9 cellular contexts compared by ENCODE assay signal in the genomic region with DNA sequence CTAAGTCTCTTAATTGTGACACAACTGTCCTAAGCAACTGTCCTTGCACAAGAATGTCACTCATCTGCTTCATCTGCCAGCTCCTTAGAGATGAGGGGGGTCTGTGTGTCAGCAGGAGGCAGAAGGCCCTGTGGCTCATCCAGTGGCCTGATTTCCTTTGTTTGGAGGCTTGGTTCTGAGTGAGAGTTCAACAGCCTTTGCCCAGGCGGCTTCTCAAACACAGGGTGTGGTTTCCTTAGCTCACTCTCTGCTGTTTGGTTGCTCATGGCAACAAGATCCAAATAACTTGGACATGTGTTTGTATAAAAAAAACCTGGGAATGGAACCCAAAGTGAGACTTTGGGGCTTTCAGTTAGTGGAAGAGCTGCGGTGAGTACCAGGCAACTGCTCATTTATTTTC. TPM values are rescaled to one million over a fixed set of nuclear protein-coding genes. Genes with fewer than 3 reads are reported as not detected.
DNase-seq lines count a peak whose midpoint lies in the region; ATAC-seq and TF ChIP-seq lines count a peak whose summit lies in the region.
"Had no signal": no experiment of that assay in that cellular context is flagged by ENCODE, and none has a peak within 500 bp of the region (broad histone marks: within the 10 kb centered on the region; RNA-seq: fewer than 3 reads in every experiment).

No MANE protein-coding gene starts in this region.

- H3K36me3 Mint-ChIP-seq in Caco-2 (ENCODE audit: insufficient read depth, unreplicated experiment), result no peaks in the 10 kb centered on the region

- no peaks in the 10 kb centered on the region for H3K27me3 ChIP-seq in Caco-2 (replicated peaks; ENCODE audit: control insufficient read depth, insufficient read depth, low read length)

- no peak overlapping the region for H3K4me3 Mint-ChIP-seq in Caco-2 (ENCODE audit: unreplicated experiment)

- POLR2A ChIA-PET in Caco-2 (lab: Charles Lee), result no interaction called here

- H3K4me3 ChIP-seq in coronary artery (peak overlapping the region; percentile 60), Caco-2 (ENCODE audit: low read depth, low read length) (no peak overlapping the region)

- BruUV-seq in Caco-2 (replicated peaks; lab: Mats Ljungman, UMichigan), result no TSS peak

- no peaks in the 10 kb centered on the region for H3K9me3 ChIP-seq in Caco-2

- H3K4me1 Mint-ChIP-seq in Caco-2 (ENCODE audit: low read depth, unreplicated experiment), result no peaks in the 10 kb centered on the region

- peak overlapping the region; percentile 51 to 89 for H3K27ac ChIP-seq in coronary artery

- H3K27ac Mint-ChIP-seq in Caco-2 (ENCODE audit: unreplicated experiment), result no peak overlapping the region

- no peaks in the 10 kb centered on the region for H3K9me3 Mint-ChIP-seq in Caco-2 (ENCODE audit: unreplicated experiment)

- peaks cover 10% of the 10 kb centered on the region for H3K4me1 ChIP-seq in Caco-2

- no peaks in the 10 kb centered on the region for H3K36me3 ChIP-seq in Caco-2 (ENCODE audit: control insufficient read depth, insufficient read depth, low read length)

- no peak for TF ChIP-seq CTCF in coronary artery (IDR thresholded peaks at IDR 0.05)
- no peak for TF ChIP-seq CTCF in Caco-2 (IDR thresholded peaks at IDR 0.05; ENCODE audit: insufficient read depth in 1 of 2, low read depth in 1 of 2, low read length in 1 of 2, severe bottlenecking in 1 of 2, unreplicated experiment in 1 of 2)

- DNase-seq in AG08395 (ENCODE audit: low spot score) (peak; percentile 58), KBM-7 (peak; percentile 15), coronary artery (ENCODE audit: low spot score) (no peak), medulla oblongata (ENCODE audit: extremely low spot score) (peak; percentile 23), T1000 (lab: John Stamatoyannopoulos, UW) (no peak), GF-D8 (lab: John Stamatoyannopoulos, UW) (no peak), Caco-2 (no peak)
- DNase-seq: NCI-H2029 had no signal

- CTCF ChIA-PET in Caco-2 (lab: Charles Lee), result interaction anchor here (0.7 kb wide), 1 partner anchor 42 kb away, joined by 3 read pairs; no protein-coding TSS in a partner anchor

- intact Hi-C loops in Caco-2 (cut with micrococcal nuclease; ENCODE audit: unreplicated experiment), result loop anchor here (10.0 kb wide), 1 partner anchor 60 kb away; no protein-coding TSS in a partner anchor

- no peak for ATAC-seq in GM18861 (IDR thresholded peaks at IDR 0.05; ENCODE audit: unreplicated experiment)

- no peaks in the 10 kb centered on the region for H3K27me3 Mint-ChIP-seq in Caco-2 (ENCODE audit: insufficient read depth, unreplicated experiment)

- in situ Hi-C loops in KBM-7 (cut with MboI; ENCODE audit: low pct_unique_long_range_greater_than_20kb, low sequenced_read_pairs), result no loop called here

RNA-seq across cellular contexts. Expression of a gene that starts 46.6 kb away (rescaled TPM):
- 5.7 and 6.0 TPM in 2 replicates for total RNA-seq in Caco-2 (2022)

RNA-seq across cellular contexts. Expression of a gene that starts 57.2 kb away (rescaled TPM):
- total RNA-seq in Caco-2 (2022), result 0.16 TPM in 1 of 2 replicates, not detected in the other

Comparison
In these comparisons a context has a peak if more than half of its experiments do, and no peak if none do; other contexts are left out.
1. DNase-seq: peak in AG08395 (single experiment), KBM-7 (single experiment) and medulla oblongata (single experiment); none in coronary artery (single experiment), T1000 (single experiment), GF-D8 (single experiment) and Caco-2 (0 of 2).